22 cellular contexts compared by ENCODE assay signal in the genomic region with DNA sequence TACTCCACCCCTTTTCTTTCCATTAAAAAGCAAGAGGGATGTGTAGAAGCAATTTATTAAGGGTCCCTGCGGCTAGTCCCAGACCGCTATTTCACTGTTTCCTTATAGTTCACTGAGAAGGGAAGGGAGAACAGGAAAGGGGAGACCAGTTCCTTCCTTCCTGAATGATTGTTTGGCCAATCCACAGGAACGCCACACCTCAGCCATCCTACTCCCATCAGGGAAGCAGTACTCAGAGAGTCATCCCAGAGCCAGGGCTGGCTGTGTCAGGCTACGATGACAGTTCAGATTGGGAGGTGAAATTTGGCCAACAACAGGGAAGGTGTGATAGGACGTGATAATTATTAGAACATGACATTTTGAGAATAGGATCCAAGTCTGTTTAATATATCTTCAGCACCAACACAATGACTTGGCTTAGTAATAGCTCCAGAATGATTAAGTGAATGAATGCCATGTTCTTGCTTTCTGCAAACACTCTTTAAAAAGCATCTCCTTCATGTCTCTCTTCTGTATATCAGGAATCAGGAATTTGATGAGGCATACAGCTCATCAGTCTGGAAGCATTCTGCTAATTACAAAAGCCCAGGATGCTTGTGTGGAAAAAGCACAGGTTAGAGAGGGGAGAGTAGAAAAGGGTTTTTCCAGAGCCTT.
DNase-seq lines count a peak whose midpoint lies in the region; ATAC-seq and TF ChIP-seq lines count a peak whose summit lies in the region.
"Had no signal": no experiment of that assay in that cellular context is flagged by ENCODE, and none has a peak within 500 bp of the region (broad histone marks: within the 10 kb centered on the region; RNA-seq: fewer than 3 reads in every experiment).

No MANE protein-coding gene starts in this region.

- DNase-seq in NCI-H446 treated with DMSO at 0.1 percent for 48 hours (lab: John Stamatoyannopoulos, UW) (peak; percentile 55), endothelial cell (ENCODE audit: low spot score) (peak; percentile 14), right cardiac atrium (peak in 2 of 3 donors; percentile 46 to 62), NCI-H146 (lab: John Stamatoyannopoulos, UW) (no peak), NCI-H187 (lab: John Stamatoyannopoulos, UW) (no peak), AG08396 (ENCODE audit: low spot score) (no peak)
- no peak for DNase-seq in activated CD4-positive, alpha-beta T cell treated with anti-CD3 and anti-CD28 coated beads, Interleukin-2, amount 50 U/mL, for 1 hour
- DNase-seq: activated B cell treated with CpG ODN at 0.5 μM for 24 hours; activated CD8-positive, alpha-beta T cell treated with anti-CD3 and anti-CD28 coated beads, Interleukin-2, amount 10 ng/mL, durations not matched to agents 7 days and 5 days; activated naive CD8-positive, alpha-beta T cell treated with anti-CD3 and anti-CD28 coated beads for 36 hours; activated T-cell treated with anti-CD3 and anti-CD28 coated beads, Interleukin-2, amount 50 U/mL, for 72 hours; CD8-positive, alpha-beta T cell; DMS79 treated with DMSO at 0.1 percent for 48 hours; effector CD8-positive, alpha-beta T cell; H9; natural killer cell; NCI-H1105; stimulated activated naive B cell treated with anti-CD40 and anti-IgM and Interleukin-4, amounts not matched to agents 10 μg/mL and 1 μg/mL and 100 μg/mL, for 72 hours; T-helper 1 cell had no signal

- intact Hi-C loops in right cardiac atrium (cut with DNase I): no loop called here

- ATAC-seq in right cardiac atrium: peak; percentile 81 to 93
- ATAC-seq: activated CD8-positive, alpha-beta T cell treated with anti-CD3 and anti-CD28 coated beads, Interleukin-2, amount 10 ng/mL, durations not matched to agents 7 days and 5 days; activated T-cell treated with anti-CD3 and anti-CD28 coated beads, Interleukin-2, amount 50 U/mL, for 72 hours; CD8-positive, alpha-beta T cell; natural killer cell; stimulated activated naive B cell treated with anti-CD40 and anti-IgM and Interleukin-4, amounts not matched to agents 10 μg/mL and 1 μg/mL and 100 μg/mL, for 72 hours had no signal

- peaks cover 6% of the 10 kb centered on the region for H3K4me1 ChIP-seq in right cardiac atrium (ENCODE audit: control insufficient read depth, insufficient read depth, low read length)

- H3K27me3 Mint-ChIP-seq in endothelial cell (ENCODE audit: unreplicated experiment): no peaks in the 10 kb centered on the region
- H3K27me3 Mint-ChIP-seq: activated naive CD8-positive, alpha-beta T cell treated with anti-CD3 and anti-CD28 coated beads for 36 hours had no signal

- H3K27me3 ChIP-seq in right cardiac atrium (ENCODE audit: control insufficient read depth, insufficient read depth): no peaks in the 10 kb centered on the region

- H3K27ac ChIP-seq in right cardiac atrium (ENCODE audit: low read length) (peak overlapping the region; percentile 59), skin epidermis (peak overlapping the region in 13 of 21 experiments; percentile 15 to 76 (median 44))
- H3K27ac ChIP-seq: KMS-11 had no signal

- H3K9me3 Mint-ChIP-seq in endothelial cell (ENCODE audit: unreplicated experiment): no peaks in the 10 kb centered on the region
- H3K9me3 Mint-ChIP-seq: H9; stimulated activated naive B cell treated with anti-CD40 and anti-IgM and Interleukin-4, amounts not matched to agents 10 μg/mL and 1 μg/mL and 100 μg/mL, for 72 hours had no signal

- H3K4me1 Mint-ChIP-seq in endothelial cell (ENCODE audit: unreplicated experiment): peaks cover 28% of the 10 kb centered on the region
- H3K4me1 Mint-ChIP-seq: natural killer cell had no signal

- no peak for TF ChIP-seq CTCF in endothelial cell (IDR thresholded peaks at IDR 0.05; ENCODE audit: unreplicated experiment)

- H3K4me3 ChIP-seq in right cardiac atrium (ENCODE audit: low read length): no peak overlapping the region
- H3K4me3 ChIP-seq in skin epidermis: no peak overlapping the region
- H3K4me3 ChIP-seq: lung had no signal

- H3K27ac Mint-ChIP-seq in endothelial cell (ENCODE audit: unreplicated experiment): peak overlapping the region; percentile 80
- H3K27ac Mint-ChIP-seq: activated B cell treated with CpG ODN at 0.5 μM for 24 hours; activated CD8-positive, alpha-beta T cell treated with anti-CD3 and anti-CD28 coated beads, Interleukin-2, amount 10 ng/mL, durations not matched to agents 7 days and 5 days; activated naive CD8-positive, alpha-beta T cell treated with anti-CD3 and anti-CD28 coated beads for 36 hours; activated T-cell treated with anti-CD3 and anti-CD28 coated beads, Interleukin-2, amount 50 U/mL, for 72 hours; CD8-positive, alpha-beta T cell; H9; natural killer cell; stimulated activated naive B cell treated with anti-CD40 and anti-IgM and Interleukin-4, amounts not matched to agents 10 μg/mL and 1 μg/mL and 100 μg/mL, for 72 hours had no signal

- no peaks in the 10 kb centered on the region for H3K9me3 ChIP-seq in right cardiac atrium (ENCODE audit: control insufficient read depth, low read length)

- H3K36me3 Mint-ChIP-seq in endothelial cell (ENCODE audit: low read depth, unreplicated experiment): no peaks in the 10 kb centered on the region
- H3K36me3 Mint-ChIP-seq: activated naive CD8-positive, alpha-beta T cell treated with anti-CD3 and anti-CD28 coated beads for 36 hours; CD8-positive, alpha-beta T cell; natural killer cell; stimulated activated naive B cell treated with anti-CD40 and anti-IgM and Interleukin-4, amounts not matched to agents 10 μg/mL and 1 μg/mL and 100 μg/mL, for 72 hours had no signal

- WGBS in right cardiac atrium: 46% methylated on average over 5 of the region's 5 CpGs

- peak overlapping the region; percentile 28 for H3K4me3 Mint-ChIP-seq in endothelial cell (ENCODE audit: unreplicated experiment)
- H3K4me3 Mint-ChIP-seq: activated B cell treated with CpG ODN at 0.5 μM for 24 hours; activated CD8-positive, alpha-beta T cell treated with anti-CD3 and anti-CD28 coated beads, Interleukin-2, amount 10 ng/mL, durations not matched to agents 7 days and 5 days; activated naive CD8-positive, alpha-beta T cell treated with anti-CD3 and anti-CD28 coated beads for 36 hours; activated T-cell treated with anti-CD3 and anti-CD28 coated beads, Interleukin-2, amount 50 U/mL, for 72 hours; CD8-positive, alpha-beta T cell; H9; natural killer cell; stimulated activated naive B cell treated with anti-CD40 and anti-IgM and Interleukin-4, amounts not matched to agents 10 μg/mL and 1 μg/mL and 100 μg/mL, for 72 hours had no signal

Comparison
In these comparisons a context has a peak if more than half of its experiments do, and no peak if none do; other contexts are left out.
1. DNase-seq: peak in NCI-H446 treated with DMSO at 0.1 percent for 48 hours (single experiment), endothelial cell (single experiment) and right cardiac atrium (2 of 3); none in NCI-H146 (single experiment), NCI-H187 (0 of 2), AG08396 (single experiment) and activated CD4-positive, alpha-beta T cell treated with anti-CD3 and anti-CD28 coated beads, Interleukin-2, amount 50 U/mL, for 1 hour (single experiment).